Comparison of ENCODE assay signal across 16 cellular contexts in the genomic region with DNA sequence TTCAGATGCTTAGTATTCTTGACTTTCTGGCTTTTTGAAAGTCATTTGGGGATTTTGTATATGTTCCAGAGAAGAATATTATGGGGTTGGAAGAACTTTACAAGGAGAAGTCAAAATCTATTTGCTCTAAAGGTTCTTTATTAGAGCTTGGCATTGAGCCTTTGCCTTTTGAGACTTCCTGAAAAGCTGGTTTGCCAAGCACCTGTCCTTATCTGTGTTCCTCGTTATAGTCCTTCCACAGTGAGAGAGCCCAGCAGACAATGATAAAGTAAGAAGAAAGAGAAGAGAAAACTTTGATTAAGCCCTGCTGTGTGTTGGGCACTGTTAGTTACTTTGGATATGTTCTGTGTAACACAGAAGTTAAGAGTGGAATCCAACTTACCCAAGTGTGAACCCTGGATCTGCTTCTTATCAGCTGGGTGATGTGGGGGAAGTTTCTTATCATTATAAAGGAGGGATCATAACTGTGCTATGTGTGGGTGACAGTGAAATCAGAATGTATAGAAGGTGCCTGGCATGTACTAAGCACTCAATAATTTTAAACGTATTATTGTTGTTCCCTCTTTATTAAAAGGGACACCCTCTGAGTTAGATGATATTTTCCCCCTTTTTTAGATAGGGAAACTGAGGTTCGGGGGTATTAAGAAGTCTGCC.
"Had no signal": no experiment of that assay in that cellular context is flagged by ENCODE, and none has a peak within 500 bp of the region (broad histone marks: within the 10 kb centered on the region; RNA-seq: fewer than 3 reads in every experiment).

No MANE protein-coding gene starts in this region.

- H3K4me3 ChIP-seq: breast epithelium, lower lobe of right lung, thoracic aorta had no signal

- ATAC-seq: lower lobe of right lung; natural killer cell treated with Interleukin-12 subunit alpha and Interleukin-12 subunit beta and Interleukin-15 and Interleukin-18, amount 100 ng/mL, for 72 hours; sciatic nerve; stimulated activated naive CD8-positive, alpha-beta T cell treated with anti-CD3 and anti-CD28 coated beads, Interleukin-15, amount 100 ng/mL, for 72 hours had no signal

- DNase-seq: activated CD4-positive, alpha-beta T cell treated with anti-CD3 and anti-CD28 coated beads, Interleukin-2, amount 10 ng/mL, durations not matched to agents 7 days and 5 days; activated naive CD8-positive, alpha-beta T cell treated with anti-CD3 and anti-CD28 coated beads, Interleukin-2, amount 10 ng/mL, durations not matched to agents 7 days and 5 days; cerebellar nuclear complex; effector memory CD4-positive, alpha-beta T cell; foreskin melanocyte; kidney glomerular epithelial cell; lower lobe of right lung; occipital lobe; stimulated activated CD4-positive, alpha-beta T cell treated with anti-CD3 and anti-CD28 coated beads, Interleukin-1b, Interleukin-23, amount 100 ng/mL, for 48 hours; stimulated activated naive CD8-positive, alpha-beta T cell treated with anti-CD3 and anti-CD28 coated beads, Interleukin-15, amount 100 ng/mL, for 72 hours had no signal

- H3K4me3 Mint-ChIP-seq: activated CD4-positive, alpha-beta T cell treated with anti-CD3 and anti-CD28 coated beads, Interleukin-2, amount 10 ng/mL, durations not matched to agents 7 days and 5 days; activated naive CD8-positive, alpha-beta T cell treated with anti-CD3 and anti-CD28 coated beads, Interleukin-2, amount 10 ng/mL, durations not matched to agents 7 days and 5 days; dendritic cell treated with granulocyte-macrophage colony-stimulating factor and Interleukin-4, amounts not matched to agents 40 ng/mL and 50 ng/mL, for 4 days; natural killer cell treated with Interleukin-12 subunit alpha and Interleukin-12 subunit beta and Interleukin-15 and Interleukin-18, amount 100 ng/mL, for 72 hours; stimulated activated naive CD8-positive, alpha-beta T cell treated with anti-CD3 and anti-CD28 coated beads, Interleukin-15, amount 100 ng/mL, for 72 hours; T-helper 2 cell treated with Interferon-gamma antibody and Interleukin-4, amounts not matched to agents 5 μg/mL and 100 μg/mL, for 36 hours had no signal

- H3K27me3 ChIP-seq: breast epithelium had no signal

- H3K36me3 Mint-ChIP-seq: activated naive CD8-positive, alpha-beta T cell treated with anti-CD3 and anti-CD28 coated beads, Interleukin-2, amount 10 ng/mL, durations not matched to agents 7 days and 5 days; natural killer cell treated with Interleukin-12 subunit alpha and Interleukin-12 subunit beta and Interleukin-15 and Interleukin-18, amount 100 ng/mL, for 72 hours had no signal

- H3K27ac ChIP-seq: lower lobe of right lung, thoracic aorta had no signal

- H3K36me3 ChIP-seq: breast epithelium, lower lobe of right lung, thoracic aorta had no signal

- H3K9me3 Mint-ChIP-seq: activated CD4-positive, alpha-beta T cell treated with anti-CD3 and anti-CD28 coated beads, Interleukin-2, amount 10 ng/mL, durations not matched to agents 7 days and 5 days; activated naive CD8-positive, alpha-beta T cell treated with anti-CD3 and anti-CD28 coated beads, Interleukin-2, amount 10 ng/mL, durations not matched to agents 7 days and 5 days; dendritic cell treated with granulocyte-macrophage colony-stimulating factor and Interleukin-4, amounts not matched to agents 40 ng/mL and 50 ng/mL, for 4 days; natural killer cell treated with Interleukin-12 subunit alpha and Interleukin-12 subunit beta and Interleukin-15 and Interleukin-18, amount 100 ng/mL, for 72 hours; stimulated activated naive CD8-positive, alpha-beta T cell treated with anti-CD3 and anti-CD28 coated beads, Interleukin-15, amount 100 ng/mL, for 72 hours; T-helper 2 cell treated with Interferon-gamma antibody and Interleukin-4, amounts not matched to agents 5 μg/mL and 100 μg/mL, for 36 hours had no signal

- H3K4me1 Mint-ChIP-seq: activated CD4-positive, alpha-beta T cell treated with anti-CD3 and anti-CD28 coated beads, Interleukin-2, amount 10 ng/mL, durations not matched to agents 7 days and 5 days; activated naive CD8-positive, alpha-beta T cell treated with anti-CD3 and anti-CD28 coated beads, Interleukin-2, amount 10 ng/mL, durations not matched to agents 7 days and 5 days; stimulated activated naive CD8-positive, alpha-beta T cell treated with anti-CD3 and anti-CD28 coated beads, Interleukin-15, amount 100 ng/mL, for 72 hours had no signal

- H3K9me3 ChIP-seq: breast epithelium, lower lobe of right lung, thoracic aorta had no signal

- H3K4me1 ChIP-seq: breast epithelium, lower lobe of right lung had no signal

- H3K27ac Mint-ChIP-seq: activated CD4-positive, alpha-beta T cell treated with anti-CD3 and anti-CD28 coated beads, Interleukin-2, amount 10 ng/mL, durations not matched to agents 7 days and 5 days; activated naive CD8-positive, alpha-beta T cell treated with anti-CD3 and anti-CD28 coated beads, Interleukin-2, amount 10 ng/mL, durations not matched to agents 7 days and 5 days; dendritic cell treated with granulocyte-macrophage colony-stimulating factor and Interleukin-4, amounts not matched to agents 40 ng/mL and 50 ng/mL, for 4 days; natural killer cell treated with Interleukin-12 subunit alpha and Interleukin-12 subunit beta and Interleukin-15 and Interleukin-18, amount 100 ng/mL, for 72 hours; stimulated activated naive CD8-positive, alpha-beta T cell treated with anti-CD3 and anti-CD28 coated beads, Interleukin-15, amount 100 ng/mL, for 72 hours; T-helper 2 cell treated with Interferon-gamma antibody and Interleukin-4, amounts not matched to agents 5 μg/mL and 100 μg/mL, for 36 hours had no signal
